ENCODE assay signal across 26 cellular contexts in genomic region chr10:88440541-88440940, GRCh38.
"Had no signal": no experiment of that assay in that cellular context is flagged by ENCODE, and none has a peak within 500 bp of the region (broad histone marks: within the 10 kb centered on the region; RNA-seq: fewer than 3 reads in every experiment).

No MANE protein-coding gene starts in this region.

- H3K27ac ChIP-seq: adrenal gland, body of pancreas, breast epithelium, PC-9, RWPE1, WERI-Rb-1 had no signal

- H3K27me3 ChIP-seq: adrenal gland, body of pancreas, breast epithelium had no signal

- H3K4me3 ChIP-seq: adrenal gland, body of pancreas, breast epithelium, K562, PC-9 had no signal

- H3K36me3 ChIP-seq: adrenal gland, breast epithelium, WERI-Rb-1 had no signal

- H3K9me3 ChIP-seq: adrenal gland, body of pancreas, breast epithelium had no signal

- H3K4me1 ChIP-seq: body of pancreas, breast epithelium had no signal

- DNase-seq: activated CD4-positive, alpha-beta T cell treated with anti-CD3 and anti-CD28 coated beads, Interleukin-2, amount 10 ng/mL, durations not matched to agents 24 days and 14 days; activated CD4-positive, alpha-beta T cell treated with anti-CD3 and anti-CD28 coated beads, Interleukin-2, amount 50 U/mL, for 4 hours; activated CD4-positive, CD25-positive, alpha-beta regulatory T cell; activated CD8-positive, alpha-beta T cell treated with anti-CD3 and anti-CD28 coated beads for 36 hours; activated gamma-delta T cell treated with Interleukin-2 at 50 U/mL for 16 hours; activated naive CD4-positive, alpha-beta T cell treated with anti-CD3 and anti-CD28 coated beads for 36 hours; activated T-cell treated with anti-CD3 and anti-CD28 coated beads, Interleukin-2, amount 50 U/mL, for 24 hours; adrenal gland; body of pancreas; MV-4-11; NCI-H1092; NCI-H1436 treated with DMSO at 0.1 percent for 48 hours; NCI-H1694 treated with DMSO at 0.1 percent for 48 hours; NCI-H2029; NCI-H2171 treated with DMSO at 0.1 percent for 48 hours; NCI-H446; NCI-H510A treated with DMSO at 0.1 percent for 48 hours; PC-9; SIG-M5; WERI-Rb-1 had no signal

- ATAC-seq: activated CD8-positive, alpha-beta T cell treated with anti-CD3 and anti-CD28 coated beads for 36 hours; activated naive CD4-positive, alpha-beta T cell treated with anti-CD3 and anti-CD28 coated beads, Interleukin-2, amount 50 U/mL, for 72 hours; body of pancreas; K562; Right ventricle myocardium inferior; SK-N-SH treated with all-trans-retinoic acid at 6 μM for 48 hours had no signal
